17 cellular contexts compared by ENCODE assay signal in the genomic region with DNA sequence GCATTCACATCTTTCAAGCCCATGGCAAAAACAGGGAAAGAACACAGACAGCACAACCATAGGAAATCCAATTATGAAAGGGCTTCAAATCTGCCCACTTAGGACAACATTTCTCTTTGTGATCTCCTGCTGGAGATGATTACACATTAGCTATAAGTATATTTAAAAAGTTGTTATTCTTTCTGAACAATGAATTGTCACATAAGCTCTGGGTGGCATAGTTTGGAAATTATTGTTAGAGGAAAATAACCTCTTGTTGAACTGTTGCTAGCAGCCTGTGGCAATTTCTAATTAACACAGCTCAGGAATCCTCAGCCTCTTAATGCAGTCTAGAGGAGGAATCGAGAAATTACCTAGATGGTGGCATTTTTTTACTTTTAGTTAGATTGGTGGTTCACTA. TPM values are rescaled to one million over a fixed set of nuclear protein-coding genes. Genes with fewer than 3 reads are reported as not detected.
"Had no signal": no experiment of that assay in that cellular context is flagged by ENCODE, and none has a peak within 500 bp of the region (broad histone marks: within the 10 kb centered on the region; RNA-seq: fewer than 3 reads in every experiment).

No MANE protein-coding gene starts in this region.

- H3K27ac ChIP-seq: heart right ventricle, parathyroid adenoma, psoas muscle, spleen, thoracic aorta had no signal

- H3K79me2 ChIP-seq: parathyroid adenoma had no signal

- H2AFZ ChIP-seq: parathyroid adenoma had no signal

- H3K4me3 ChIP-seq: heart right ventricle, psoas muscle, spleen, thoracic aorta had no signal

- H3K4me1 ChIP-seq: parathyroid adenoma, psoas muscle had no signal

- DNase-seq: heart right ventricle; hypothalamus; kidney glomerular epithelial cell; mesendoderm; naive thymus-derived CD4-positive, alpha-beta T cell; nephron progenitor cell; psoas muscle; spleen; stimulated activated CD4-positive, alpha-beta T cell treated with anti-CD3 and anti-CD28 coated beads, Interleukin-15, amount 100 ng/mL, for 24 hours; stimulated activated CD4-positive, alpha-beta T cell treated with anti-CD3 and anti-CD28 coated beads, Interleukin-1b, Interleukin-23, amount 100 ng/mL, for 48 hours; stimulated activated CD4-positive, alpha-beta T cell treated with anti-CD3 and anti-CD28 coated beads, Interleukin-4, amount 100 ng/mL, for 24 hours; trophoblast cell had no signal

- H3K36me3 ChIP-seq: heart right ventricle, spleen, thoracic aorta had no signal

- H3K9me3 ChIP-seq: heart right ventricle, psoas muscle, spleen, thoracic aorta had no signal

- H3K27me3 ChIP-seq: heart right ventricle, spleen had no signal

RNA-seq across cellular contexts. Expression of a gene that starts 54.9 kb away (rescaled TPM):
- total RNA-seq: endothelial cell of umbilical vein, glomerular endothelial cell, heart right ventricle, lung microvascular endothelial cell had no signal
